In genomic region chr2:181483221-181483620, GRCh38 we compare ENCODE assay signal across 31 cellular contexts.
"Had no signal": no experiment of that assay in that cellular context is flagged by ENCODE, and none has a peak within 500 bp of the region (broad histone marks: within the 10 kb centered on the region; RNA-seq: fewer than 3 reads in every experiment).

No MANE protein-coding gene starts in this region.

- DNase-seq: activated B cell treated with CpG ODN at 0.5 μM for 24 hours; activated CD4-positive, alpha-beta memory T cell treated with anti-CD3 and anti-CD28 coated beads, Interleukin-2, amount 10 ng/mL, durations not matched to agents 7 days and 5 days; activated CD4-positive, alpha-beta T cell treated with anti-CD3 and anti-CD28 coated beads for 1 hour; activated CD4-positive, alpha-beta T cell treated with anti-CD3 and anti-CD28 coated beads for 48 hours; activated CD8-positive, alpha-beta memory T cell treated with anti-CD3 and anti-CD28 coated beads for 24 hours; activated CD8-positive, alpha-beta memory T cell treated with anti-CD3 and anti-CD28 coated beads, Interleukin-2, amount 10 ng/mL, durations not matched to agents 7 days and 5 days; activated CD8-positive, alpha-beta memory T cell treated with anti-CD3 and anti-CD28 coated beads, Interleukin-2, amount 50 U/mL, for 48 hours; activated gamma-delta T cell; activated naive CD4-positive, alpha-beta T cell treated with Interleukin-2 at 50 U/mL for 16 hours; activated naive CD8-positive, alpha-beta T cell treated with anti-CD3 and anti-CD28 coated beads, Interleukin-2, amount 10 ng/mL, durations not matched to agents 7 days and 5 days; activated T-cell treated with anti-CD3 and anti-CD28 coated beads, Interleukin-2, amount 50 U/mL, for 1 hour; amygdala; NCI-H1092 treated with DMSO at 0.1 percent for 48 hours; NCI-H146; NCI-H226; NCI-H446 treated with DMSO at 0.1 percent for 48 hours; NCI-H524; NCI-H69; Peyer's patch; SIG-M5; SW 1271; T-helper 1 cell; T-helper 2 cell; T-helper 9 cell had no signal

- H3K36me3 ChIP-seq: ascending aorta, cardiac muscle cell had no signal

- H3K4me1 ChIP-seq: ascending aorta, Peyer's patch had no signal

- H3K27me3 Mint-ChIP-seq: activated B cell treated with CpG ODN at 0.5 μM for 24 hours; activated CD4-positive, alpha-beta memory T cell treated with anti-CD3 and anti-CD28 coated beads, Interleukin-2, amount 10 ng/mL, durations not matched to agents 7 days and 5 days; activated CD8-positive, alpha-beta memory T cell treated with anti-CD3 and anti-CD28 coated beads, Interleukin-2, amount 10 ng/mL, durations not matched to agents 7 days and 5 days; activated naive CD4-positive, alpha-beta T cell treated with anti-CD3 and anti-CD28 coated beads, Interleukin-2, amount 50 U/mL, for 24 hours; activated naive CD8-positive, alpha-beta T cell treated with anti-CD3 and anti-CD28 coated beads, Interleukin-2, amount 10 ng/mL, durations not matched to agents 7 days and 5 days had no signal

- H3K27ac ChIP-seq: ascending aorta, cardiac muscle cell, Peyer's patch, RWPE1, VCaP had no signal

- ATAC-seq: activated CD8-positive, alpha-beta memory T cell treated with anti-CD3 and anti-CD28 coated beads, Interleukin-2, amount 10 ng/mL, durations not matched to agents 7 days and 5 days; Right ventricle myocardium inferior had no signal

- H3K9me3 Mint-ChIP-seq: activated B cell treated with CpG ODN at 0.5 μM for 24 hours; activated CD4-positive, alpha-beta memory T cell treated with anti-CD3 and anti-CD28 coated beads, Interleukin-2, amount 10 ng/mL, durations not matched to agents 7 days and 5 days; activated naive CD4-positive, alpha-beta T cell treated with anti-CD3 and anti-CD28 coated beads, Interleukin-2, amount 50 U/mL, for 24 hours; activated naive CD8-positive, alpha-beta T cell treated with anti-CD3 and anti-CD28 coated beads, Interleukin-2, amount 10 ng/mL, durations not matched to agents 7 days and 5 days; activated T-helper 2 cell treated with anti-CD3 and anti-CD28 coated beads, Interferon-gamma antibody, Interleukin-2, Interleukin-4, amounts not matched to agents 10 μg/mL and 5 μg/mL and 100 μg/mL, durations not matched to agents 14 hours and 24 hours and 36 hours had no signal

- H3K4me3 ChIP-seq: ascending aorta, cardiac muscle cell, Peyer's patch had no signal

- H3K9me3 ChIP-seq: ascending aorta, Peyer's patch had no signal

- H3K27me3 ChIP-seq: ascending aorta, cardiac muscle cell, Peyer's patch had no signal

- H3K4me3 Mint-ChIP-seq: activated B cell treated with CpG ODN at 0.5 μM for 24 hours; activated CD4-positive, alpha-beta memory T cell treated with anti-CD3 and anti-CD28 coated beads, Interleukin-2, amount 10 ng/mL, durations not matched to agents 7 days and 5 days; activated CD8-positive, alpha-beta memory T cell treated with anti-CD3 and anti-CD28 coated beads, Interleukin-2, amount 10 ng/mL, durations not matched to agents 7 days and 5 days; activated naive CD4-positive, alpha-beta T cell treated with anti-CD3 and anti-CD28 coated beads, Interleukin-2, amount 50 U/mL, for 24 hours; activated naive CD8-positive, alpha-beta T cell treated with anti-CD3 and anti-CD28 coated beads, Interleukin-2, amount 10 ng/mL, durations not matched to agents 7 days and 5 days had no signal

- H3K27ac Mint-ChIP-seq: activated CD8-positive, alpha-beta memory T cell treated with anti-CD3 and anti-CD28 coated beads, Interleukin-2, amount 10 ng/mL, durations not matched to agents 7 days and 5 days; activated naive CD8-positive, alpha-beta T cell treated with anti-CD3 and anti-CD28 coated beads, Interleukin-2, amount 10 ng/mL, durations not matched to agents 7 days and 5 days had no signal
